Comparison of ENCODE assay signal across 17 cellular contexts in the genomic region with DNA sequence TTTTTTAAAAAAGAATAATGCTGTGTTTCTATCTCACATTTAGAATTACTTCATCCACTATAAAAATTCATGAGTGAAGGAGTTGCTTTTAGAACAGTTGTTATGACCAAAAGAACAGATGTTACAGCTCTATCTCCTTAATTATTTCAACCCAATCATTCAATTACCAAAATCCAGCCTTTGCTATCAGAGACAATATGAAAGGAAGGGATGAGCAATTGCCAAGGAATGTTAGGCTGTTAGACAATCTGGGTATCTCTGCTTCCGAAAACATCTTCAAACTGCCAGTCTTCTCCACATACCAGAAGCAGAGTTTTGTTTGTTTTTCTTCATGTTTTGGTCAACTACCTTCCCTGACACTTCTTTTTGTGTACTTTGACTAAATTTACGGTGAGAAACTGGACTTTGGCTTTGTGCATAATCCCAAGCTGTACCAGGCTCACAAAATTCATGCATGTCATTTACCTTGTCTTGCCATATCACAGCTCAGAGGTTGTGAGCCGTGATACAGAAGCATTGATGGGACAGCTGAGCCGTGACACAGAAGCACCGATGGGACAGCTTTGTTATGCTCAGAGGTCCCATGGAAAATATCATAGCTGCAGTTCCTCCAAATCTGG.
DNase-seq lines count a peak whose midpoint lies in the region; ATAC-seq, FAIRE-seq and TF ChIP-seq lines count a peak whose summit lies in the region.
"Had no signal": no experiment of that assay in that cellular context is flagged by ENCODE, and none has a peak within 500 bp of the region (broad histone marks: within the 10 kb centered on the region; RNA-seq: fewer than 3 reads in every experiment).

No MANE protein-coding gene starts in this region.

- no peak overlapping the region for H2AFZ ChIP-seq in hepatocyte

- TF ChIP-seq CTCF in D721Med (IDR thresholded peaks at IDR 0.05; ENCODE audit: insufficient read depth, missing control alignments) (no peak), foreskin keratinocyte (conservative IDR thresholded peaks at IDR 0.05) (no peak), hepatocyte (IDR thresholded peaks at IDR 0.05; ENCODE audit: poor library complexity) (no peak)

- H3K4me1 ChIP-seq in foreskin keratinocyte (peaks cover 21% of the 10 kb centered on the region), mesodermal cell (ENCODE audit: control insufficient read depth, insufficient read depth, low read length, poor library complexity, severe bottlenecking) (peaks cover 14% of the 10 kb centered on the region), hepatocyte (ENCODE audit: insufficient read depth) (peaks cover 9% of the 10 kb centered on the region)
- H3K4me1 ChIP-seq: SJSA1 had no signal

- no peaks in the 10 kb centered on the region for H3K36me3 ChIP-seq in mesodermal cell (ENCODE audit: control insufficient read depth, insufficient read depth, low read length)
- H3K36me3 ChIP-seq in hepatocyte (replicated peaks; ENCODE audit: insufficient read depth, low read depth), result no peaks in the 10 kb centered on the region
- H3K36me3 ChIP-seq: SJSA1 had no signal

- H3K27me3 ChIP-seq in foreskin keratinocyte (no peaks in the 10 kb centered on the region), hepatocyte (no peaks in the 10 kb centered on the region)
- H3K27me3 ChIP-seq: SJSA1 had no signal

- WGBS in mesodermal cell (ENCODE audit: insufficient coverage in 2 of 2), 2 experiments, result 86 to 91% methylated on average over 4 to 5 of the region's 5 CpGs
- 45% methylated on average over 5 of the region's 5 CpGs for WGBS in hepatocyte (ENCODE audit: low lambda C conversion rate, missing lambda C conversion rate)

- H3K9me2 ChIP-seq in hepatocyte (replicated peaks; ENCODE audit: insufficient read depth), result no peaks in the 10 kb centered on the region

- no peaks in the 10 kb centered on the region for H3K79me2 ChIP-seq in hepatocyte

- ATAC-seq in foreskin keratinocyte, result peak; percentile 67
- ATAC-seq: CD8-positive, alpha-beta T cell; HCT116; T-cell had no signal

- H3K27ac ChIP-seq in foreskin keratinocyte, result no peak overlapping the region
- peak overlapping the region; percentile 75 for H3K27ac ChIP-seq in mesodermal cell (ENCODE audit: low read depth, low read length, severe bottlenecking)
- H3K27ac ChIP-seq in hepatocyte, result no peak overlapping the region
- H3K27ac ChIP-seq: SJSA1 had no signal

- no peak overlapping the region for H3K4me2 ChIP-seq in hepatocyte

- H4K20me1 ChIP-seq in hepatocyte (ENCODE audit: insufficient read depth, poor library complexity, severe bottlenecking), result no peaks in the 10 kb centered on the region

- H3K4me3 ChIP-seq in mesodermal cell (ENCODE audit: extremely low read depth, insufficient read depth, low read length, poor library complexity, severe bottlenecking), result no peak overlapping the region
- H3K4me3 ChIP-seq in hepatocyte, result no peak overlapping the region
- H3K4me3 ChIP-seq: SJSA1 had no signal

- intact Hi-C loops in posterior cingulate gyrus (cut with DNase I), result no loop called here

- no peak for DNase-seq in D721Med (ENCODE audit: insufficient read length, low spot score)
- DNase-seq in NCI-H1694 treated with DMSO at 0.1 percent for 48 hours (lab: John Stamatoyannopoulos, UW), result peak; percentile 54
- DNase-seq in foreskin keratinocyte, result peak in 1 of 2 donors; percentile 37
- no peak for DNase-seq in OCI-M2 (lab: John Stamatoyannopoulos, UW; ENCODE audit: unreplicated experiment)
- no peak for DNase-seq in hepatocyte (ENCODE audit: low spot score)
- DNase-seq in hippocampal formation (lab: John Stamatoyannopoulos, UW), result no peak
- no peak for DNase-seq in posterior cingulate gyrus
- DNase-seq: CD8-positive, alpha-beta T cell; DMS153; KBM-7; NCI-H1092 treated with DMSO at 0.1 percent for 48 hours; NCI-H187 treated with DMSO at 0.1 percent for 48 hours; RPMI8226; T-cell had no signal

- H3K9me3 ChIP-seq in mesodermal cell (ENCODE audit: control insufficient read depth, low read length) (no peaks in the 10 kb centered on the region), hepatocyte (ENCODE audit: low read depth) (no peaks in the 10 kb centered on the region)
- H3K9me3 ChIP-seq: SJSA1 had no signal

- FAIRE-seq in D721Med (lab: Jason Lieb, UNC), result peak; percentile 61
